1 cellular context compared by ENCODE assay signal in the genomic region with DNA sequence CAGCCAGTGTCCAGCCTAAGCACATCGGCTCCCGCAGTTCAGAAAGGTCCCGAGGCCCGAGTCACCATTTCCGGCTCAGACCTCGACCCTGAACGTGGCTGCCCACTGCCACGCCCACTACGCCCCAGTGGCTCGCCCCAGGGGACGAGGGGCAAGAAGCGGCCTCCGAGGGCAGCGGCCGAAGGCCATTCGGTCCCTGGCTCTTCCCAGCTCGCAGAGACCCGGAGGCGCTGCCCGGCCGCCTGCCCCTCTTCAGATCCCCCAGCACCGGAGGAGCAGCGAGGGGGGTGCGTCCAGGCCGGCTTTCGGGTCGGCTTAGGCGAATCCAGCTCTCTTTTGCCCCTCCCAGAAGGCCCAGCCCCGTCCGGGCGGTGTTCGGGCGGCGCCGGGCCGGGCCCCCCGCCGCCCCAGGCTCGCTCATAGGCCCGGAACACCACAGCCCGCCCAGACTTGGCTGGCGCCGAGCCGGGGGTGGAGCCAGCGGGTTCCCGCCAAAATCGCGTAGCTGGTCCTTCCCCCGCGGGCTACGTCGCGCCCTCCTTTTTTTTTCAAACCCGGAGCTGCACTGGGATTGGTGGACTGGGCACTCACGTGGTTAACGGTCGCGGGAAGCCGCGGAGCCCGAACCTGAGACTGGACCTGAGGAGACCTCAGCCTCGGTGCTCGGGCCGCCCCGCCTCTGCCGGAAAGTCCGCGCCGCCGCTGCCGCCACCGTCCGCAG.
TF ChIP-seq lines count a peak whose summit lies in the region.

A gene (plus strand): TSS at position 617 of the 721 bp plus-strand sequence. CDS start 264 bp downstream, outside the sequence.

TF ChIP-seq in HEK293, 187 proteins besides CTCF, POLR2A, EP300 and RAD21 (continued from another document and continues in another):
- TF ChIP-seq, protein P1, sequence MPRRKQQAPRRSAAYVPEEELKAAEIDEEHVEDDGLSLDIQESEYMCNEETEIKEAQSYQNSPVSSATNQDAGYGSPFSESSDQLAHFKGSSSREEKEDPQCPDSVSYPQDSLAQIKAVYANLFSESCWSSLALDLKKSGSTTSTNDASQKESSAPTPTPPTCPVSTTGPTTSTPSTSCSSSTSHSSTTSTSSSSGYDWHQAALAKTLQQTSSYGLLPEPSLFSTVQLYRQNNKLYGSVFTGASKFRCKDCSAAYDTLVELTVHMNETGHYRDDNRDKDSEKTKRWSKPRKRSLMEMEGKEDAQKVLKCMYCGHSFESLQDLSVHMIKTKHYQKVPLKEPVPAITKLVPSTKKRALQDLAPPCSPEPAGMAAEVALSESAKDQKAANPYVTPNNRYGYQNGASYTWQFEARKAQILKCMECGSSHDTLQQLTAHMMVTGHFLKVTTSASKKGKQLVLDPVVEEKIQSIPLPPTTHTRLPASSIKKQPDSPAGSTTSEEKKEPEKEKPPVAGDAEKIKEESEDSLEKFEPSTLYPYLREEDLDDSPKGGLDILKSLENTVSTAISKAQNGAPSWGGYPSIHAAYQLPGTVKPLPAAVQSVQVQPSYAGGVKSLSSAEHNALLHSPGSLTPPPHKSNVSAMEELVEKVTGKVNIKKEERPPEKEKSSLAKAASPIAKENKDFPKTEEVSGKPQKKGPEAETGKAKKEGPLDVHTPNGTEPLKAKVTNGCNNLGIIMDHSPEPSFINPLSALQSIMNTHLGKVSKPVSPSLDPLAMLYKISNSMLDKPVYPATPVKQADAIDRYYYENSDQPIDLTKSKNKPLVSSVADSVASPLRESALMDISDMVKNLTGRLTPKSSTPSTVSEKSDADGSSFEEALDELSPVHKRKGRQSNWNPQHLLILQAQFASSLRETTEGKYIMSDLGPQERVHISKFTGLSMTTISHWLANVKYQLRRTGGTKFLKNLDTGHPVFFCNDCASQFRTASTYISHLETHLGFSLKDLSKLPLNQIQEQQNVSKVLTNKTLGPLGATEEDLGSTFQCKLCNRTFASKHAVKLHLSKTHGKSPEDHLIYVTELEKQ (tag by site-specific recombination; IDR thresholded peaks at IDR 0.05; ENCODE audit: borderline replicate concordance): no peak
- TF ChIP-seq ZNF629 (tag by site-specific recombination; IDR thresholded peaks at IDR 0.05) (peak; percentile 57; the same call in 1 of the 2 replicates), ZIC2 (tag by site-specific recombination; IDR thresholded peaks at IDR 0.05) (peak; percentile 78), KLF16 (tag by site-specific recombination; IDR thresholded peaks at IDR 0.05) (peak; percentile 75), ZNF37A (tag by site-specific recombination; IDR thresholded peaks at IDR 0.05) (no peak), ZNF184 (tag by site-specific recombination; IDR thresholded peaks at IDR 0.05) (no peak), ZNF473 (tag by site-specific recombination; IDR thresholded peaks at IDR 0.05) (no peak), SP3 (tag by site-specific recombination; IDR thresholded peaks at IDR 0.05) (peak; percentile 93), ZNF169 (tag by site-specific recombination; IDR thresholded peaks at IDR 0.05) (no peak), ZNF600 (tag by site-specific recombination; IDR thresholded peaks at IDR 0.05) (no peak; the same call in 1 of the 2 replicates), ZXDB (tag by site-specific recombination; IDR thresholded peaks at IDR 0.05) (peak; percentile 78), ZNF510 (tag by site-specific recombination; IDR thresholded peaks at IDR 0.05; ENCODE audit: insufficient replicate concordance) (no peak), ZNF792 (tag by site-specific recombination; IDR thresholded peaks at IDR 0.05) (no peak), ZNF514 (tag by site-specific recombination; IDR thresholded peaks at IDR 0.05) (no peak), KLF8 (tag by site-specific recombination; IDR thresholded peaks at IDR 0.05) (peak; percentile 96), ZNF311 (tag by site-specific recombination; IDR thresholded peaks at IDR 0.05; ENCODE audit: borderline replicate concordance) (no peak), ZNF350 (tag by site-specific recombination; IDR thresholded peaks at IDR 0.05) (no peak), ZNF394 (tag by site-specific recombination; IDR thresholded peaks at IDR 0.05; ENCODE audit: borderline replicate concordance) (peak; percentile 46; the same call in 1 of the 2 replicates), BCL11B (tag by site-specific recombination; IDR thresholded peaks at IDR 0.05; ENCODE audit: low read depth) (peak; percentile 25; the same call in 1 of the 2 replicates), HOXA7 (CRISPR knock-in tag; IDR thresholded peaks at IDR 0.05; ENCODE audit: borderline replicate concordance) (no peak), ZNF24 (tag by site-specific recombination; IDR thresholded peaks at IDR 0.05) (peak; percentile 38; the same call in 1 of the 2 replicates), GLIS1 (tag by site-specific recombination; IDR thresholded peaks at IDR 0.05) (peak; percentile 60; the same call in 1 of the 2 replicates), ZNF426 (tag by site-specific recombination; IDR thresholded peaks at IDR 0.05) (no peak), ZNF501 (tag by site-specific recombination; IDR thresholded peaks at IDR 0.05) (0 out of 2 replicates have a peak, but pooled peaks have one; percentile 53), KLF10 (tag by site-specific recombination; IDR thresholded peaks at IDR 0.05) (peak; percentile 87), ZFP37 (tag by site-specific recombination; IDR thresholded peaks at IDR 0.05) (0 out of 2 replicates have a peak, but pooled peaks have one; percentile 80), ZFP3 (tag by site-specific recombination; IDR thresholded peaks at IDR 0.05; ENCODE audit: low read depth) (no peak), OVOL3 (tag by site-specific recombination; IDR thresholded peaks at IDR 0.05) (no peak; the same call in 1 of the 2 replicates), ZNF155 (tag by site-specific recombination; IDR thresholded peaks at IDR 0.05) (no peak), BCL11A (tag by site-specific recombination; IDR thresholded peaks at IDR 0.05; ENCODE audit: low read depth) (peak; percentile 35; the same call in 1 of the 2 replicates), ZNF670 (tag by site-specific recombination; IDR thresholded peaks at IDR 0.05; ENCODE audit: low read depth) (no peak), ZNF223 (tag by site-specific recombination; IDR thresholded peaks at IDR 0.05) (no peak), KLF1 (tag by site-specific recombination; IDR thresholded peaks at IDR 0.05) (peak; percentile 82), ZNF423 (tag by site-specific recombination; IDR thresholded peaks at IDR 0.05) (peak; percentile 37; the same call in 1 of the 2 replicates), ZNF404 (tag by site-specific recombination; IDR thresholded peaks at IDR 0.05) (no peak), ZNF239 (tag by site-specific recombination; IDR thresholded peaks at IDR 0.05) (no peak), ZNF610 (tag by site-specific recombination; IDR thresholded peaks at IDR 0.05; ENCODE audit: borderline replicate concordance) (no peak), ZNF341 (tag by site-specific recombination; IDR thresholded peaks at IDR 0.05; ENCODE audit: low read depth) (peak; percentile 93), ZBTB17 (tag by site-specific recombination; IDR thresholded peaks at IDR 0.05) (peak; percentile 51), ZNF549 (tag by site-specific recombination; IDR thresholded peaks at IDR 0.05) (no peak), SP7 (tag by site-specific recombination; IDR thresholded peaks at IDR 0.05) (peak; percentile 65; the same call in 1 of the 2 replicates), ZNF366 (tag by site-specific recombination; conservative IDR thresholded peaks at IDR 0.05) (peak; percentile 53), KLF7 (tag by site-specific recombination; IDR thresholded peaks at IDR 0.05; ENCODE audit: borderline replicate concordance) (peak; percentile 87), ZNF16 (tag by site-specific recombination; IDR thresholded peaks at IDR 0.05; ENCODE audit: low read depth) (no peak), ZNF48 (tag by site-specific recombination; IDR thresholded peaks at IDR 0.05) (no peak), ZNF555 (tag by site-specific recombination; conservative IDR thresholded peaks at IDR 0.05) (no peak), ZNF777 (tag by site-specific recombination; IDR thresholded peaks at IDR 0.05; ENCODE audit: borderline replicate concordance) (no peak), ZNF274 (IDR thresholded peaks at IDR 0.05; ENCODE audit: low read length) (no peak), ZNF274 (tag by site-specific recombination; IDR thresholded peaks at IDR 0.05; ENCODE audit: borderline replicate concordance) (no peak), ZNF585B (tag by site-specific recombination; IDR thresholded peaks at IDR 0.05) (no peak), ZNF623 (tag by site-specific recombination; IDR thresholded peaks at IDR 0.05) (no peak), ZBTB48 (tag by site-specific recombination; IDR thresholded peaks at IDR 0.05) (peak; percentile 86)
- TF ChIP-seq, protein P2, sequence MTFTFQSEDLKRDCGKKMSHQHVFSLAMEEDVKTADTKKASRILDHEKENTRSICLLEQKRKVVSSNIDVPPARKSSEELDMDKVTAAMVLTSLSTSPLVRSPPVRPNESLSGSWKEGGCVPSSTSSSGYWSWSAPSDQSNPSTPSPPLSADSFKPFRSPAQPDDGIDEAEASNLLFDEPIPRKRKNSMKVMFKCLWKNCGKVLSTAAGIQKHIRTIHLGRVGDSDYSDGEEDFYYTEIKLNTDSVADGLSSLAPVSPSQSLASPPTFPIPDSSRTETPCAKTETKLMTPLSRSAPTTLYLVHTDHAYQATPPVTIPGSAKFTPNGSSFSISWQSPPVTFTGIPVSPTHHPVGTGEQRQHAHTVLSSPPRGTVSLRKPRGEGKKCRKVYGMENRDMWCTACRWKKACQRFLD (tag by site-specific recombination; IDR thresholded peaks at IDR 0.05): no peak
- TF ChIP-seq, protein P3, sequence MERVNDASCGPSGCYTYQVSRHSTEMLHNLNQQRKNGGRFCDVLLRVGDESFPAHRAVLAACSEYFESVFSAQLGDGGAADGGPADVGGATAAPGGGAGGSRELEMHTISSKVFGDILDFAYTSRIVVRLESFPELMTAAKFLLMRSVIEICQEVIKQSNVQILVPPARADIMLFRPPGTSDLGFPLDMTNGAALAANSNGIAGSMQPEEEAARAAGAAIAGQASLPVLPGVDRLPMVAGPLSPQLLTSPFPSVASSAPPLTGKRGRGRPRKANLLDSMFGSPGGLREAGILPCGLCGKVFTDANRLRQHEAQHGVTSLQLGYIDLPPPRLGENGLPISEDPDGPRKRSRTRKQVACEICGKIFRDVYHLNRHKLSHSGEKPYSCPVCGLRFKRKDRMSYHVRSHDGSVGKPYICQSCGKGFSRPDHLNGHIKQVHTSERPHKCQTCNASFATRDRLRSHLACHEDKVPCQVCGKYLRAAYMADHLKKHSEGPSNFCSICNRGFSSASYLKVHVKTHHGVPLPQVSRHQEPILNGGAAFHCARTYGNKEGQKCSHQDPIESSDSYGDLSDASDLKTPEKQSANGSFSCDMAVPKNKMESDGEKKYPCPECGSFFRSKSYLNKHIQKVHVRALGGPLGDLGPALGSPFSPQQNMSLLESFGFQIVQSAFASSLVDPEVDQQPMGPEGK (tag by site-specific recombination; IDR thresholded peaks at IDR 0.05): peak; percentile 99
- TF ChIP-seq, protein P4, sequence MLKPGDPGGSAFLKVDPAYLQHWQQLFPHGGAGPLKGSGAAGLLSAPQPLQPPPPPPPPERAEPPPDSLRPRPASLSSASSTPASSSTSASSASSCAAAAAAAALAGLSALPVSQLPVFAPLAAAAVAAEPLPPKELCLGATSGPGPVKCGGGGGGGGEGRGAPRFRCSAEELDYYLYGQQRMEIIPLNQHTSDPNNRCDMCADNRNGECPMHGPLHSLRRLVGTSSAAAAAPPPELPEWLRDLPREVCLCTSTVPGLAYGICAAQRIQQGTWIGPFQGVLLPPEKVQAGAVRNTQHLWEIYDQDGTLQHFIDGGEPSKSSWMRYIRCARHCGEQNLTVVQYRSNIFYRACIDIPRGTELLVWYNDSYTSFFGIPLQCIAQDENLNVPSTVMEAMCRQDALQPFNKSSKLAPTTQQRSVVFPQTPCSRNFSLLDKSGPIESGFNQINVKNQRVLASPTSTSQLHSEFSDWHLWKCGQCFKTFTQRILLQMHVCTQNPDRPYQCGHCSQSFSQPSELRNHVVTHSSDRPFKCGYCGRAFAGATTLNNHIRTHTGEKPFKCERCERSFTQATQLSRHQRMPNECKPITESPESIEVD (tag by site-specific recombination; IDR thresholded peaks at IDR 0.05): no peak
- TF ChIP-seq, protein P5, sequence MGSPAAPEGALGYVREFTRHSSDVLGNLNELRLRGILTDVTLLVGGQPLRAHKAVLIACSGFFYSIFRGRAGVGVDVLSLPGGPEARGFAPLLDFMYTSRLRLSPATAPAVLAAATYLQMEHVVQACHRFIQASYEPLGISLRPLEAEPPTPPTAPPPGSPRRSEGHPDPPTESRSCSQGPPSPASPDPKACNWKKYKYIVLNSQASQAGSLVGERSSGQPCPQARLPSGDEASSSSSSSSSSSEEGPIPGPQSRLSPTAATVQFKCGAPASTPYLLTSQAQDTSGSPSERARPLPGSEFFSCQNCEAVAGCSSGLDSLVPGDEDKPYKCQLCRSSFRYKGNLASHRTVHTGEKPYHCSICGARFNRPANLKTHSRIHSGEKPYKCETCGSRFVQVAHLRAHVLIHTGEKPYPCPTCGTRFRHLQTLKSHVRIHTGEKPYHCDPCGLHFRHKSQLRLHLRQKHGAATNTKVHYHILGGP (tag by site-specific recombination; IDR thresholded peaks at IDR 0.05): no peak
- TF ChIP-seq, protein P6, sequence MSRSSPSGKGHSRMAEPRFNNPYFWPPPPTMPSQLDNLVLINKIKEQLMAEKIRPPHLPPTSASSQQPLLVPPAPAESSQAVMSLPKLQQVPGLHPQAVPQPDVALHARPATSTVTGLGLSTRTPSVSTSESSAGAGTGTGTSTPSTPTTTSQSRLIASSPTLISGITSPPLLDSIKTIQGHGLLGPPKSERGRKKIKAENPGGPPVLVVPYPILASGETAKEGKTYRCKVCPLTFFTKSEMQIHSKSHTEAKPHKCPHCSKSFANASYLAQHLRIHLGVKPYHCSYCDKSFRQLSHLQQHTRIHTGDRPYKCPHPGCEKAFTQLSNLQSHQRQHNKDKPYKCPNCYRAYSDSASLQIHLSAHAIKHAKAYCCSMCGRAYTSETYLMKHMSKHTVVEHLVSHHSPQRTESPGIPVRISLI (tag by site-specific recombination; IDR thresholded peaks at IDR 0.05): peak; percentile 87
- TF ChIP-seq, protein P7, sequence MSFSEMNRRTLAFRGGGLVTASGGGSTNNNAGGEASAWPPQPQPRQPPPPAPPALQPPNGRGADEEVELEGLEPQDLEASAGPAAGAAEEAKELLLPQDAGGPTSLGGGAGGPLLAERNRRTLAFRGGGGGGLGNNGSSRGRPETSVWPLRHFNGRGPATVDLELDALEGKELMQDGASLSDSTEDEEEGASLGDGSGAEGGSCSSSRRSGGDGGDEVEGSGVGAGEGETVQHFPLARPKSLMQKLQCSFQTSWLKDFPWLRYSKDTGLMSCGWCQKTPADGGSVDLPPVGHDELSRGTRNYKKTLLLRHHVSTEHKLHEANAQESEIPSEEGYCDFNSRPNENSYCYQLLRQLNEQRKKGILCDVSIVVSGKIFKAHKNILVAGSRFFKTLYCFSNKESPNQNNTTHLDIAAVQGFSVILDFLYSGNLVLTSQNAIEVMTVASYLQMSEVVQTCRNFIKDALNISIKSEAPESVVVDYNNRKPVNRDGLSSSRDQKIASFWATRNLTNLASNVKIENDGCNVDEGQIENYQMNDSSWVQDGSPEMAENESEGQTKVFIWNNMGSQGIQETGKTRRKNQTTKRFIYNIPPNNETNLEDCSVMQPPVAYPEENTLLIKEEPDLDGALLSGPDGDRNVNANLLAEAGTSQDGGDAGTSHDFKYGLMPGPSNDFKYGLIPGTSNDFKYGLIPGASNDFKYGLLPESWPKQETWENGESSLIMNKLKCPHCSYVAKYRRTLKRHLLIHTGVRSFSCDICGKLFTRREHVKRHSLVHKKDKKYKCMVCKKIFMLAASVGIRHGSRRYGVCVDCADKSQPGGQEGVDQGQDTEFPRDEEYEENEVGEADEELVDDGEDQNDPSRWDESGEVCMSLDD (tag by site-specific recombination; IDR thresholded peaks at IDR 0.05): peak; percentile 44; the same call in 1 of the 2 replicates
